ENCODE assay signal across 10 cellular contexts in the genomic region with DNA sequence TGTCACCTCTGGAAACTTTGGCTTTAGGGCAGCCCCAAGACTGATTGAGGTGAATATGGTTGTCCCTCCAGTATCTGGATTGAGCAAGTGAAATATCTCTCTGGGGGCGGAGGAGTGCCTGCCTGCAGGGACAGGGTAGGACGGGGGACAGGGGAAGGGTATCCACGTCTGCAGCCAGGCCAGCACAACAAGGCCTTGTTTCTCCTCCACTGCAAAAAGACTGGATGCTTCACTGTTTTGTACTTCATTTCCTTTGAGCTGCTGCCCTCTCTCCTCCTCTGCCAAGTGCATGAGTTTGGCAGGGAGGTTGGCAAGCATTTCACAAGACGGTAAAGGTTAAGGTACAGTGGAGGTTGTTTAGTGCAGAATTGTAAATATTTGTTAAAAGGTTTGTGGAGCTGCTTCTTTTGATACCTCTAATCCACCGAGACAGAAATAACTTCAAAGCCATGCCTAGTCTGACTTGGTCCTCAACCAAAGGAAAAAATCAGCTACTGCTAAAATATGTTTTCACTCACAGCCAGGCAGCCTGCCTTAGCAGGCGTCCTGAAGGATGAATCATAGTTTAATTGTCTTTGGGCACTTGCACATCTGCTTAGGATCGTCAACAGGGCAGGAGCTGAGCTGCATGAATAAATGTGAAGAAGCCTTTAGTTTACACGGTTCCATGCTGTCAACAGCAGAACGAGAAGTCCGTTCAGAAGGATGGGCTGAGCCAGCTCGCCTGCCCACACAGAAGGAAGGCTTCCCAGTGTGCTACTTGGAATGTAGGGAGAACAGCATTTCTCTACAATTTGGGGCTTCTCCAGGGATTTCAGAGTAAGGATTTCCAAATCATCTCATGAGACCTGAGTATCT.
A peak's percentile ranks its signal among the peaks of the same experiment; 100 is the strongest.
DNase-seq lines count a peak whose midpoint lies in the region; TF ChIP-seq lines count a peak whose summit lies in the region.
"Had no signal": no experiment of that assay in that cellular context is flagged by ENCODE, and none has a peak within 500 bp of the region (broad histone marks: within the 10 kb centered on the region; RNA-seq: fewer than 3 reads in every experiment).

No MANE protein-coding gene starts in this region.

- POLR2A ChIA-PET in GM10248 (lab: Yijun Ruan, JAX), result no interaction called here

- H3K36me3 ChIP-seq in skeletal muscle satellite cell (ENCODE audit: insufficient read depth, low read length), result no peaks in the 10 kb centered on the region
- H3K36me3 ChIP-seq: WERI-Rb-1 had no signal

- TF ChIP-seq CTCF in GM10248 (IDR thresholded peaks at IDR 0.05; ENCODE audit: control extremely low read depth, extremely low read depth, low read depth, missing control alignments), result no peak

- CTCF ChIA-PET in GM10248 (lab: Yijun Ruan, JAX), result interaction anchor here (1.9 kb wide), 1 partner anchor 10 kb away, joined by 6 read pairs; no protein-coding TSS in a partner anchor

- H3K4me1 ChIP-seq in skeletal muscle satellite cell (ENCODE audit: control insufficient read depth, insufficient read depth, low read length), result peaks cover 13% of the 10 kb centered on the region

- DNase-seq in ELR (ENCODE audit: low read depth) (peak; percentile 32), NCI-H446 treated with DMSO at 0.1 percent for 48 hours (lab: John Stamatoyannopoulos, UW) (peak; percentile 95), fibroblast of peridontal ligament (ENCODE audit: extremely low read depth) (peak; percentile 61), GM10248 (ENCODE audit: extremely low spot score) (no peak), SW 1271 (lab: John Stamatoyannopoulos, UW) (no peak), cardiac septum (ENCODE audit: low spot score) (no peak)
- no peak for DNase-seq in activated CD4-positive, alpha-beta T cell treated with anti-CD3 and anti-CD28 coated beads, Interleukin-2, amount 50 U/mL, for 48 hours
- DNase-seq: kidney glomerular epithelial cell had no signal

- no peaks in the 10 kb centered on the region for H3K9me3 ChIP-seq in skeletal muscle satellite cell (replicated peaks; ENCODE audit: low read length)

- H3K4me3 ChIP-seq in skeletal muscle satellite cell (ENCODE audit: low read length), result no peak overlapping the region

- H3K9ac ChIP-seq in skeletal muscle satellite cell (ENCODE audit: low read depth, low read length), result no peak overlapping the region

- H3K4me2 ChIP-seq in skeletal muscle satellite cell (ENCODE audit: low read length), result peak overlapping the region; percentile 46

- no peaks in the 10 kb centered on the region for H3K27me3 ChIP-seq in skeletal muscle satellite cell (ENCODE audit: control insufficient read depth, insufficient read depth, low read length)

- intact Hi-C loops in cardiac septum (cut with DNase I), result no loop called here

Comparison
In these comparisons a context has a peak if more than half of its experiments do, and no peak if none do; other contexts are left out.
1. DNase-seq: peak in ELR (single experiment), NCI-H446 treated with DMSO at 0.1 percent for 48 hours (single experiment) and fibroblast of peridontal ligament (single experiment); none in activated CD4-positive, alpha-beta T cell treated with anti-CD3 and anti-CD28 coated beads, Interleukin-2, amount 50 U/mL, for 48 hours (0 of 2), GM10248 (single experiment), SW 1271 (0 of 2) and cardiac septum (single experiment).